20 cellular contexts compared by ENCODE assay signal in the genomic region with DNA sequence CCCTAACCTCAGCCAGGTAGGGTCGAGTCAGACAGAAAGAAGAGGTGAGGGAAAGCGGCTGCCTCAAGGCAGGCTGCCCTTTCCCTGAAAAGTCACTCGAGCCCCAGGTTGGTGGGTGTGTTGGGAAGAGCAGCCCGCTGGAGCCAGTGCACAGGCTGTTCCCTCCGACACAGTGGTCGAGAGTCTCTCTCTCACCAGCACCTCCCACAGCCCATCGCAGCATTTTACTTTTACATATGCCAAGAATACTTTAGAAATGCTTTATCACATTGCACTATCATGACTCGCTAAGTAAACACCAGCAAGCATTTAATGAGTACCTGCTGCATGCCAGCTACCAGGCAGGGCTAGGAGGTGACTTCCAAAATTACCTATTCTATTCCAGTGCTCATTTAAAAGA. TPM values are rescaled to one million over a fixed set of nuclear protein-coding genes. Genes with fewer than 3 reads are reported as not detected.
A peak's percentile ranks its signal among the peaks of the same experiment; 100 is the strongest.
DNase-seq lines count a peak whose midpoint lies in the region; ATAC-seq, FAIRE-seq and TF ChIP-seq lines count a peak whose summit lies in the region.
"Had no signal": no experiment of that assay in that cellular context is flagged by ENCODE, and none has a peak within 500 bp of the region (broad histone marks: within the 10 kb centered on the region; RNA-seq: fewer than 3 reads in every experiment).

No MANE protein-coding gene starts in this region.

- H3K36me3 ChIP-seq in keratinocyte (ENCODE audit: control insufficient read depth in 2 of 2, extremely low read depth in 1 of 2, insufficient read depth in 2 of 2, low read length in 2 of 2) = no peaks in the 10 kb centered on the region
- H3K36me3 ChIP-seq: ovary, SJCRH30 had no signal

- no peak overlapping the region for H3K27ac Mint-ChIP-seq in WTC11
- no peak overlapping the region for H3K27ac Mint-ChIP-seq in activated T-helper 1 cell treated with anti-CD3 and anti-CD28 coated beads, Interleukin-12 subunit alpha, Interleukin-12 subunit beta, Interleukin-2, Interleukin-4 antibody, amounts not matched to agents 30 ng/mL and 10 ng/mL and 1 ng/mL, durations not matched to agents 14 hours and 24 hours and 36 hours

- H3K4me1 ChIP-seq in keratinocyte (ENCODE audit: control insufficient read depth, extremely low read depth, insufficient read depth, low read length) = peaks cover 5% of the 10 kb centered on the region
- H3K4me1 ChIP-seq: SJCRH30 had no signal

- no peak overlapping the region for H3K4me3 Mint-ChIP-seq in WTC11
- H3K4me3 Mint-ChIP-seq in activated T-helper 1 cell treated with anti-CD3 and anti-CD28 coated beads, Interleukin-12 subunit alpha, Interleukin-12 subunit beta, Interleukin-2, Interleukin-4 antibody, amounts not matched to agents 30 ng/mL and 10 ng/mL and 1 ng/mL, durations not matched to agents 14 hours and 24 hours and 36 hours = no peak overlapping the region

- no peaks in the 10 kb centered on the region for H3K9me3 Mint-ChIP-seq in WTC11
- no peaks in the 10 kb centered on the region for H3K9me3 Mint-ChIP-seq in activated T-helper 1 cell treated with anti-CD3 and anti-CD28 coated beads, Interleukin-12 subunit alpha, Interleukin-12 subunit beta, Interleukin-2, Interleukin-4 antibody, amounts not matched to agents 30 ng/mL and 10 ng/mL and 1 ng/mL, durations not matched to agents 14 hours and 24 hours and 36 hours

- intact Hi-C loops in activated T-helper 1 cell treated with anti-CD3 and anti-CD28 coated beads, Interleukin-12 subunit alpha, Interleukin-12 subunit beta, Interleukin-2, Interleukin-4 antibody, amounts not matched to agents 30 ng/mL and 10 ng/mL and 1 ng/mL, durations not matched to agents 14 hours and 24 hours and 36 hours (cut with micrococcal nuclease) = no loop called here

- CTCF ChIA-PET in WTC11 (lab: Charles Lee) = interaction anchor here (1.6 kb wide), 1 partner anchor 22 kb away, joined by 3 read pairs; no protein-coding TSS in a partner anchor

- POLR2A ChIA-PET in WTC11 (lab: Charles Lee) = no interaction called here

- H3K4me1 Mint-ChIP-seq in WTC11 = no peaks in the 10 kb centered on the region
- peaks cover under 1% of the 10 kb centered on the region for H3K4me1 Mint-ChIP-seq in activated T-helper 1 cell treated with anti-CD3 and anti-CD28 coated beads, Interleukin-12 subunit alpha, Interleukin-12 subunit beta, Interleukin-2, Interleukin-4 antibody, amounts not matched to agents 30 ng/mL and 10 ng/mL and 1 ng/mL, durations not matched to agents 14 hours and 24 hours and 36 hours (ENCODE audit: low read depth)

- no peak overlapping the region for H3K9ac ChIP-seq in keratinocyte (ENCODE audit: control insufficient read depth, extremely low read depth, insufficient read depth, low read length)

- ATAC-seq in WTC11 = 0 out of 2 replicates have a peak, but pooled peaks have one; percentile 51
- ATAC-seq in HG03354 (IDR thresholded peaks at IDR 0.05; ENCODE audit: poor library complexity, severe bottlenecking, unreplicated experiment) = no peak
- ATAC-seq: gastroesophageal sphincter, sciatic nerve had no signal

- no peak overlapping the region for H3K4me3 ChIP-seq in keratinocyte (ENCODE audit: control insufficient read depth in 2 of 3, extremely low read depth in 1 of 3, insufficient read depth in 2 of 3, low read depth in 1 of 3, low read length in 3 of 3)
- H3K4me3 ChIP-seq: gastroesophageal sphincter, ovary, SJCRH30 had no signal

- in situ Hi-C loops in Caki2 (cut with HindIII; ENCODE audit: low pct_unique_long_range_greater_than_20kb, low sequenced_read_pairs) = no loop called here

- dilution Hi-C loops in keratinocyte (cut with MboI; ENCODE audit: extremely low pct_ligation_motif_present, low sequenced_read_pairs) = no loop called here

- H3K4me2 ChIP-seq in keratinocyte (ENCODE audit: control insufficient read depth, extremely low read depth, insufficient read depth, low read depth, low read length) = no peak overlapping the region

- H2AFZ ChIP-seq in keratinocyte (ENCODE audit: control insufficient read depth, low read length) = no peak overlapping the region

- H4K20me1 ChIP-seq in keratinocyte (ENCODE audit: control insufficient read depth, extremely low read depth, insufficient read depth, low read length) = no peaks in the 10 kb centered on the region

- H3K27me3 Mint-ChIP-seq in WTC11 (ENCODE audit: low read depth) = no peaks in the 10 kb centered on the region; the same call in 1 of the 2 replicates
- H3K27me3 Mint-ChIP-seq in activated T-helper 1 cell treated with anti-CD3 and anti-CD28 coated beads, Interleukin-12 subunit alpha, Interleukin-12 subunit beta, Interleukin-2, Interleukin-4 antibody, amounts not matched to agents 30 ng/mL and 10 ng/mL and 1 ng/mL, durations not matched to agents 14 hours and 24 hours and 36 hours (ENCODE audit: insufficient read depth) = peaks cover 16% of the 10 kb centered on the region

- no peaks in the 10 kb centered on the region for H3K9me3 ChIP-seq in keratinocyte (ENCODE audit: control insufficient read depth, low read depth, low read length)
- H3K9me3 ChIP-seq: gastroesophageal sphincter, ovary, SJCRH30 had no signal

- peak; percentile 36 for FAIRE-seq in HTR-8/SVneo (lab: Jason Lieb, UNC)
- peak; percentile 9 for FAIRE-seq in keratinocyte (lab: Jason Lieb, UNC)
- FAIRE-seq: colon had no signal

- H3K27ac ChIP-seq in keratinocyte (ENCODE audit: control insufficient read depth, insufficient read depth, low read length) = no peak overlapping the region
- H3K27ac ChIP-seq: gastroesophageal sphincter, ovary, SJCRH30 had no signal

- H3K9me1 ChIP-seq in keratinocyte (ENCODE audit: control insufficient read depth, extremely low read depth, insufficient read depth, low read length) = no peaks in the 10 kb centered on the region

- no peaks in the 10 kb centered on the region for H3K36me3 Mint-ChIP-seq in WTC11
- H3K36me3 Mint-ChIP-seq in activated T-helper 1 cell treated with anti-CD3 and anti-CD28 coated beads, Interleukin-12 subunit alpha, Interleukin-12 subunit beta, Interleukin-2, Interleukin-4 antibody, amounts not matched to agents 30 ng/mL and 10 ng/mL and 1 ng/mL, durations not matched to agents 14 hours and 24 hours and 36 hours (ENCODE audit: low read depth) = peaks cover under 1% of the 10 kb centered on the region

- DNase-seq in Caki2 (ENCODE audit: low read depth) (peak; percentile 61), HTR-8/SVneo (ENCODE audit: insufficient read length, low spot score) (no peak), WTC11 (ENCODE audit: low spot score) (no peak), keratinocyte (ENCODE audit: low read depth, low spot score) (no peak), NCI-H446 treated with DMSO at 0.1 percent for 48 hours (lab: John Stamatoyannopoulos, UW) (no peak)
- no peak for DNase-seq in activated T-cell treated with anti-CD3 and anti-CD28 coated beads, Interleukin-2, amount 50 U/mL, for 1 hour
- no peak for DNase-seq in activated T-helper 1 cell treated with anti-CD3 and anti-CD28 coated beads, Interleukin-12 subunit alpha, Interleukin-12 subunit beta, Interleukin-2, Interleukin-4 antibody, amounts not matched to agents 30 ng/mL and 10 ng/mL and 1 ng/mL, durations not matched to agents 14 hours and 24 hours and 36 hours (ENCODE audit: low spot score)
- DNase-seq: activated CD4-positive, alpha-beta T cell treated with anti-CD3 and anti-CD28 coated beads for 4 hours; activated effector memory CD4-positive, alpha-beta T cell treated with anti-CD3 and anti-CD28 coated beads, Interleukin-2, amount 50 U/mL, for 16 hours; amniotic stem cell; GOT3; NCI-H1694; ovary; SJCRH30; stimulated activated CD4-positive, alpha-beta T cell treated with anti-CD3 and anti-CD28 coated beads, Interleukin-1b, Interleukin-23, amount 100 ng/mL, for 48 hours; T1000 had no signal

- no peaks in the 10 kb centered on the region for H3K79me2 ChIP-seq in keratinocyte (ENCODE audit: control insufficient read depth, insufficient read depth, low read length)

- H3K27me3 ChIP-seq in keratinocyte (ENCODE audit: control insufficient read depth, extremely low read depth, insufficient read depth, low read length) = no peaks in the 10 kb centered on the region
- H3K27me3 ChIP-seq: gastroesophageal sphincter, ovary, SJCRH30 had no signal

- TF ChIP-seq CTCF in WTC11 (IDR thresholded peaks at IDR 0.05) (no peak), keratinocyte (optimal IDR thresholded peaks at IDR 0.05 in 1 of 3, IDR thresholded peaks at IDR 0.05 in 1 of 3, conservative IDR thresholded peaks at IDR 0.05 in 1 of 3; ENCODE audit: extremely low read depth in 1 of 3, insufficient read depth in 2 of 3, low read length in 3 of 3) (no peak)

TF ChIP-seq in WTC11, 78 proteins besides CTCF, POLR2A, EP300 and RAD21 (continues in another document):
- TF ChIP-seq ZNF416 (CRISPR knock-in tag; IDR thresholded peaks at IDR 0.05) = no peak

RNA-seq across cellular contexts. Expression of gene PRPH2, which starts 1.7 kb away (rescaled TPM):
- not detected in 2 replicates for total RNA-seq in Caki2 (2014; rRNA removed; shearing (Covaris generic); ENCODE audit: low replicate concordance)
- 1.0 to 1.9 TPM (median 1.6 TPM) in 3 replicates for total RNA-seq in WTC11 (2021)
- 0.01 to 0.05 TPM in 2 of 3 replicates, not detected in the other for polyA plus RNA-seq in keratinocyte
- not detected for polyA plus RNA-seq in keratinocyte (2011; ENCODE audit: low read depth)
- 0.03 TPM in 1 of 2 replicates, not detected in the other for polyA plus RNA-seq in keratinocyte (2011; cell fraction: cytosol; rRNA removed)
- polyA plus RNA-seq in keratinocyte (2011; cell fraction: nucleus; rRNA removed) = not detected in 2 replicates
- 0.08 TPM in 1 of 2 replicates, not detected in the other for polyA plus RNA-seq in keratinocyte (2012; ENCODE audit: low replicate concordance)
- not detected in 3 replicates for polyA minus RNA-seq in keratinocyte
- not detected for polyA minus RNA-seq in keratinocyte (2011; cell fraction: cytosol; rRNA and poly(A)+ RNA removed)
- not detected in 2 replicates for polyA minus RNA-seq in keratinocyte (2011; cell fraction: nucleus; rRNA and poly(A)+ RNA removed)
- not detected in 2 replicates for total RNA-seq in activated T-helper 1 cell treated with anti-CD3 and anti-CD28 coated beads, Interleukin-12 subunit alpha, Interleukin-12 subunit beta, Interleukin-2, Interleukin-4 antibody, amounts not matched to agents 30 ng/mL and 10 ng/mL and 1 ng/mL, durations not matched to agents 14 hours and 24 hours and 36 hours

RNA-seq across cellular contexts. Expression of gene TBCC, which starts 25.2 kb away (rescaled TPM):
- 52.0 and 61.2 TPM in 2 replicates for total RNA-seq in Caki2 (2014; rRNA removed; shearing (Covaris generic); ENCODE audit: low replicate concordance)
- 24.7 to 27.3 TPM (median 25.0 TPM) in 3 replicates for total RNA-seq in WTC11 (2021)
- polyA plus RNA-seq in keratinocyte = 14.1 to 18.8 TPM (median 16.7 TPM) in 3 replicates
- polyA plus RNA-seq in keratinocyte (2011; ENCODE audit: low read depth) = 7.7 TPM
- 12.2 and 12.8 TPM in 2 replicates for polyA plus RNA-seq in keratinocyte (2011; cell fraction: cytosol; rRNA removed)
- 21.2 and 24.7 TPM in 2 replicates for polyA plus RNA-seq in keratinocyte (2011; cell fraction: nucleus; rRNA removed)
- 11.4 and 16.6 TPM in 2 replicates for polyA plus RNA-seq in keratinocyte (2012; ENCODE audit: low replicate concordance)
- 7.4 to 15.6 TPM (median 7.6 TPM) in 3 replicates for polyA minus RNA-seq in keratinocyte
- polyA minus RNA-seq in keratinocyte (2011; cell fraction: cytosol; rRNA and poly(A)+ RNA removed) = 12.5 TPM
- 6.9 and 8.9 TPM in 2 replicates for polyA minus RNA-seq in keratinocyte (2011; cell fraction: nucleus; rRNA and poly(A)+ RNA removed)
- 20.1 and 22.3 TPM in 2 replicates for total RNA-seq in activated T-helper 1 cell treated with anti-CD3 and anti-CD28 coated beads, Interleukin-12 subunit alpha, Interleukin-12 subunit beta, Interleukin-2, Interleukin-4 antibody, amounts not matched to agents 30 ng/mL and 10 ng/mL and 1 ng/mL, durations not matched to agents 14 hours and 24 hours and 36 hours
